Comparison of ENCODE assay signal across 13 cellular contexts in genomic region chr15:44157679-44158078, GRCh38. TPM values are rescaled to one million over a fixed set of nuclear protein-coding genes. Genes with fewer than 3 reads are reported as not detected.
DNase-seq lines count a peak whose midpoint lies in the region; ATAC-seq and TF ChIP-seq lines count a peak whose summit lies in the region.
"Had no signal": no experiment of that assay in that cellular context is flagged by ENCODE, and none has a peak within 500 bp of the region (broad histone marks: within the 10 kb centered on the region; RNA-seq: fewer than 3 reads in every experiment).

No MANE protein-coding gene starts in this region.

- no peaks in the 10 kb centered on the region for H3K36me3 Mint-ChIP-seq in type B pancreatic cell

- H3K27ac Mint-ChIP-seq in type B pancreatic cell = peak overlapping the region; percentile 36
- H3K27ac Mint-ChIP-seq: activated T-helper 1 cell treated with anti-CD3 and anti-CD28 coated beads, Interleukin-12 subunit alpha, Interleukin-12 subunit beta, Interleukin-2, Interleukin-4 antibody, amounts not matched to agents 30 ng/mL and 10 ng/mL and 1 ng/mL, durations not matched to agents 14 hours and 24 hours and 36 hours; T-helper 17 cell had no signal

- ATAC-seq in HG03354 (IDR thresholded peaks at IDR 0.05; ENCODE audit: poor library complexity, severe bottlenecking, unreplicated experiment) = no peak
- ATAC-seq: T-helper 17 cell had no signal

- no peaks in the 10 kb centered on the region for H3K9me3 Mint-ChIP-seq in type B pancreatic cell
- H3K9me3 Mint-ChIP-seq: activated T-helper 1 cell treated with anti-CD3 and anti-CD28 coated beads, Interleukin-12 subunit alpha, Interleukin-12 subunit beta, Interleukin-2, Interleukin-4 antibody, amounts not matched to agents 30 ng/mL and 10 ng/mL and 1 ng/mL, durations not matched to agents 14 hours and 24 hours and 36 hours had no signal

- CTCF ChIA-PET in RWPE1 (lab: Yijun Ruan, JAX) = interaction anchor here (0.7 kb wide), 1 partner anchor 86 kb away, joined by 4 read pairs; no protein-coding TSS in a partner anchor

- no peaks in the 10 kb centered on the region for H3K27me3 Mint-ChIP-seq in type B pancreatic cell

- DNase-seq in DMS153 (lab: John Stamatoyannopoulos, UW) (peak; percentile 2), DMS153 treated with DMSO at 0.1 percent for 48 hours (lab: John Stamatoyannopoulos, UW; ENCODE audit: unreplicated experiment) (no peak), RWPE1 (ENCODE audit: low spot score) (peak; percentile 63), fibroblast of peridontal ligament (ENCODE audit: extremely low read depth) (peak; percentile 96), type B pancreatic cell (ENCODE audit: extremely low spot score, unreplicated experiment) (no peak), AML-193 (lab: John Stamatoyannopoulos, UW) (no peak), GM19240 (ENCODE audit: insufficient read length, low spot score) (no peak)
- DNase-seq: effector memory CD4-positive, alpha-beta T cell; T-helper 17 cell had no signal

- H3K4me3 Mint-ChIP-seq in type B pancreatic cell = no peak overlapping the region
- H3K4me3 Mint-ChIP-seq: activated T-helper 1 cell treated with anti-CD3 and anti-CD28 coated beads, Interleukin-12 subunit alpha, Interleukin-12 subunit beta, Interleukin-2, Interleukin-4 antibody, amounts not matched to agents 30 ng/mL and 10 ng/mL and 1 ng/mL, durations not matched to agents 14 hours and 24 hours and 36 hours; T-helper 17 cell had no signal

- TF ChIP-seq CTCF in RWPE1 (conservative IDR thresholded peaks at IDR 0.05; ENCODE audit: low read depth) (no peak), type B pancreatic cell (conservative IDR thresholded peaks at IDR 0.05) (no peak)

- H3K27ac ChIP-seq in RWPE1 = no peak overlapping the region
- H3K27ac ChIP-seq: 22Rv1, HL-60 had no signal

- peaks cover 5% of the 10 kb centered on the region for H3K4me1 Mint-ChIP-seq in type B pancreatic cell (ENCODE audit: unreplicated experiment)
- H3K4me1 Mint-ChIP-seq: T-helper 17 cell had no signal

- POLR2A ChIA-PET in RWPE1 (lab: Yijun Ruan, JAX; ENCODE audit: low non-redundant PET) = no interaction called here

RNA-seq across cellular contexts. Expression of gene FRMD5, which starts 37.4 kb away (rescaled TPM):
- 3.8 and 5.7 TPM in 2 replicates for total RNA-seq in type B pancreatic cell (ENCODE audit: low replicate concordance)
- total RNA-seq: activated T-helper 1 cell treated with anti-CD3 and anti-CD28 coated beads, Interleukin-12 subunit alpha, Interleukin-12 subunit beta, Interleukin-2, Interleukin-4 antibody, amounts not matched to agents 30 ng/mL and 10 ng/mL and 1 ng/mL, durations not matched to agents 14 hours and 24 hours and 36 hours; T-helper 17 cell had no signal

Comparison
In these comparisons a context has a peak if more than half of its experiments do, and no peak if none do; other contexts are left out.
1. DNase-seq: peak in DMS153 (single experiment), RWPE1 (single experiment) and fibroblast of peridontal ligament (single experiment); none in DMS153 treated with DMSO at 0.1 percent for 48 hours (single experiment), type B pancreatic cell (single experiment), AML-193 (0 of 2) and GM19240 (single experiment).